19 cellular contexts compared by ENCODE assay signal in genomic region chr3:87626471-87626995, GRCh38.
"Had no signal": no experiment of that assay in that cellular context is flagged by ENCODE, and none has a peak within 500 bp of the region (broad histone marks: within the 10 kb centered on the region; RNA-seq: fewer than 3 reads in every experiment).

No MANE protein-coding gene starts in this region.

- H3K9me3 ChIP-seq: prostate gland, testis, upper lobe of left lung had no signal

- H3K4me3 Mint-ChIP-seq: activated CD4-positive, alpha-beta T cell treated with anti-CD3 and anti-CD28 coated beads, Interleukin-2, amount 10 ng/mL, durations not matched to agents 7 days and 5 days; activated CD8-positive, alpha-beta T cell treated with anti-CD3 and anti-CD28 coated beads, Interleukin-2, amount 10 ng/mL, durations not matched to agents 7 days and 5 days; activated naive CD4-positive, alpha-beta T cell treated with anti-CD3 and anti-CD28 coated beads for 36 hours; activated T-cell treated with anti-CD3 and anti-CD28 coated beads, Interleukin-2, amount 50 U/mL, for 24 hours; naive thymus-derived CD4-positive, alpha-beta T cell; neural progenitor cell; stimulated activated naive CD8-positive, alpha-beta T cell treated with anti-CD3 and anti-CD28 coated beads, Interleukin-15, amount 100 ng/mL, for 72 hours; T-cell had no signal

- H3K27me3 ChIP-seq: neural progenitor cell, testis, upper lobe of left lung had no signal

- H3K27me3 Mint-ChIP-seq: activated CD4-positive, alpha-beta T cell treated with anti-CD3 and anti-CD28 coated beads, Interleukin-2, amount 10 ng/mL, durations not matched to agents 7 days and 5 days; activated T-cell treated with anti-CD3 and anti-CD28 coated beads, Interleukin-2, amount 50 U/mL, for 24 hours; stimulated activated naive CD8-positive, alpha-beta T cell treated with anti-CD3 and anti-CD28 coated beads, Interleukin-15, amount 100 ng/mL, for 72 hours; T-cell had no signal

- H3K27ac Mint-ChIP-seq: activated CD4-positive, alpha-beta T cell treated with anti-CD3 and anti-CD28 coated beads, Interleukin-2, amount 10 ng/mL, durations not matched to agents 7 days and 5 days; activated CD8-positive, alpha-beta T cell treated with anti-CD3 and anti-CD28 coated beads, Interleukin-2, amount 10 ng/mL, durations not matched to agents 7 days and 5 days; activated naive CD4-positive, alpha-beta T cell treated with anti-CD3 and anti-CD28 coated beads for 36 hours; activated T-cell treated with anti-CD3 and anti-CD28 coated beads, Interleukin-2, amount 50 U/mL, for 24 hours; naive thymus-derived CD4-positive, alpha-beta T cell; neural progenitor cell; stimulated activated naive CD8-positive, alpha-beta T cell treated with anti-CD3 and anti-CD28 coated beads, Interleukin-15, amount 100 ng/mL, for 72 hours; T-cell had no signal

- ATAC-seq: activated CD8-positive, alpha-beta T cell treated with anti-CD3 and anti-CD28 coated beads, Interleukin-2, amount 10 ng/mL, durations not matched to agents 7 days and 5 days; esophagus mucosa; mucosa of descending colon; naive thymus-derived CD4-positive, alpha-beta T cell; right cardiac atrium; stimulated activated naive CD8-positive, alpha-beta T cell treated with anti-CD3 and anti-CD28 coated beads, Interleukin-15, amount 100 ng/mL, for 72 hours; T-cell had no signal

- H3K9ac ChIP-seq: neural progenitor cell had no signal

- H2AFZ ChIP-seq: neural progenitor cell had no signal

- H3K4me2 ChIP-seq: neural progenitor cell had no signal

- FAIRE-seq: small intestine had no signal

- DNase-seq: activated CD4-positive, alpha-beta T cell treated with anti-CD3 and anti-CD28 coated beads, Interleukin-2, amount 10 ng/mL, durations not matched to agents 7 days and 5 days; activated CD8-positive, alpha-beta T cell treated with anti-CD3 and anti-CD28 coated beads, Interleukin-2, amount 10 ng/mL, durations not matched to agents 7 days and 5 days; activated naive CD4-positive, alpha-beta T cell treated with anti-CD3 and anti-CD28 coated beads for 36 hours; activated T-cell treated with anti-CD3 and anti-CD28 coated beads, Interleukin-2, amount 50 U/mL, for 24 hours; cortex of kidney; effector CD4-positive, alpha-beta T cell; mesenchymal stem cell; mucosa of descending colon; naive thymus-derived CD4-positive, alpha-beta T cell; right cardiac atrium; small intestine; stimulated activated CD4-positive, alpha-beta T cell treated with anti-CD3 and anti-CD28 coated beads, Interleukin-4, amount 100 ng/mL, for 1 hour; stimulated activated naive CD8-positive, alpha-beta T cell treated with anti-CD3 and anti-CD28 coated beads, Interleukin-15, amount 100 ng/mL, for 72 hours; T-cell; testis; upper lobe of left lung had no signal

- H3K36me3 ChIP-seq: prostate gland, upper lobe of left lung had no signal

- H3K9me3 Mint-ChIP-seq: activated CD4-positive, alpha-beta T cell treated with anti-CD3 and anti-CD28 coated beads, Interleukin-2, amount 10 ng/mL, durations not matched to agents 7 days and 5 days; activated T-cell treated with anti-CD3 and anti-CD28 coated beads, Interleukin-2, amount 50 U/mL, for 24 hours had no signal

- H3K4me1 ChIP-seq: neural progenitor cell, prostate gland, testis, upper lobe of left lung had no signal

- H3K4me3 ChIP-seq: mucosa of descending colon, neural progenitor cell, prostate gland, testis, upper lobe of left lung had no signal

- H3K4me1 Mint-ChIP-seq: activated CD4-positive, alpha-beta T cell treated with anti-CD3 and anti-CD28 coated beads, Interleukin-2, amount 10 ng/mL, durations not matched to agents 7 days and 5 days; naive thymus-derived CD4-positive, alpha-beta T cell; neural progenitor cell; stimulated activated naive CD8-positive, alpha-beta T cell treated with anti-CD3 and anti-CD28 coated beads, Interleukin-15, amount 100 ng/mL, for 72 hours; T-cell had no signal

- H3K36me3 Mint-ChIP-seq: naive thymus-derived CD4-positive, alpha-beta T cell; neural progenitor cell; T-cell had no signal

- H3K27ac ChIP-seq: neural progenitor cell, prostate gland, testis, upper lobe of left lung had no signal
